Comparison of ENCODE assay signal across 1 cellular context in the genomic region with DNA sequence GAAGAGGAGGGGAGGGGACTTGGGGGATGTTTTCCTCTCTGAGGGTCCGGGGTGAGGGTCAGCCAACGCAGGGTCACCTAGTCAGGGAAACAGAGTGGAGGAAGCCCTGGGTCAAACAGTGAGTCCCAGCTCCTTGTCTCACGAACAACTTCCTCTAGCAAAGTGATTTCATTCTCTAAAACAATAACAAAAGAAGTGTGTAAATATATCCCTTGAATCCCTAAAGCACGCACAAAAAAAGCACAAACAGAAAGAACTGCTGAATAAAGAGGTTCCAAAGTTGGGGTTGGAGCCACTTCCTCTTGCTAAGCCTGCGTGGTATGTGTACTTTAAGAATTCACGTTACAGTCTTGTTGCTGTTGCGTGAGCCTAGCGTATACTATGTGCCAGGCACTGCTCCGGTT.
TF ChIP-seq lines count a peak whose summit lies in the region.

No MANE protein-coding gene starts in this region.

TF ChIP-seq in A549, 52 proteins besides CTCF, POLR2A, EP300 and RAD21 (continued from another document):
- TF ChIP-seq NFE2L2 (conservative IDR thresholded peaks at IDR 0.05; ENCODE audit: low read length) (no peak), ZFP36 (IDR thresholded peaks at IDR 0.05; ENCODE audit: borderline replicate concordance, partially characterized antibody) (no peak), EHF (CRISPR knock-in tag; IDR thresholded peaks at IDR 0.05) (no peak)
